In the genomic region with DNA sequence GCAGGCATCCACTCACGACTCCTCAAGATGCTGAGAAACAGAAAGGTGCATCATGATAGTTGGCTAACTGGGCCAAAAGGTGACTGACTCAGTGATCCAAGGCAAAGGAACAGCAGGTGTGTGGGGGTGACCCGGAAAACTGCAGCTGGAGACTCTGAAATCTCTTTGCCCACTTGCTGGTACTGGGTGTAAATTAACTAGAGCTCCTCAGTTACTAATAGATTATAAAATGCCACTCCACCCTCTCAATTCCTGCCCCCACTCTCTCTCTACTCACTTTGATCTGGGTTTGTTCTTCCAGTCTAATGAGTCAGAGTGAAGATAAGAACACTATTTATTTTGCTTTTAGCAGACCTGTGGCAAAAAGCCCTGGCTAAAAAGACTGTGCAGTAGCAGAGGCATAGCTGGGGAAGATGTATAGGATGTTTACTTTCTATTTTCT, we compare ENCODE assay signal across 10 cellular contexts. TPM values are rescaled to one million over a fixed set of nuclear protein-coding genes. Genes with fewer than 3 reads are reported as not detected.
DNase-seq lines count a peak whose midpoint lies in the region; ATAC-seq and TF ChIP-seq lines count a peak whose summit lies in the region.
"Had no signal": no experiment of that assay in that cellular context is flagged by ENCODE, and none has a peak within 500 bp of the region (broad histone marks: within the 10 kb centered on the region; RNA-seq: fewer than 3 reads in every experiment).

No MANE protein-coding gene starts in this region.

- CTCF ChIA-PET in WTC11 (lab: Charles Lee), result interaction anchor here (1.1 to 1.9 kb wide), 2 partner anchors 51 to 82 kb away, joined by 4 to 7 read pairs; no protein-coding TSS in a partner anchor

- TF ChIP-seq CTCF in GM13977 (IDR thresholded peaks at IDR 0.05; ENCODE audit: extremely low read depth, insufficient read depth, missing control alignments), result no peak
- no peak for TF ChIP-seq CTCF in WTC11 (IDR thresholded peaks at IDR 0.05)

- H3K4me3 Mint-ChIP-seq in CD4-positive, CD25-positive, alpha-beta regulatory T cell, result no peak overlapping the region
- H3K4me3 Mint-ChIP-seq in activated T-helper 17 cell treated with anti-CD3 and anti-CD28 coated beads, Interleukin-2, amount 50 U/mL, for 72 hours, result peak overlapping the region; percentile 26
- no peak overlapping the region for H3K4me3 Mint-ChIP-seq in WTC11

- H3K27me3 Mint-ChIP-seq in CD4-positive, CD25-positive, alpha-beta regulatory T cell, result no peaks in the 10 kb centered on the region
- H3K27me3 Mint-ChIP-seq in activated T-helper 17 cell treated with anti-CD3 and anti-CD28 coated beads, Interleukin-2, amount 50 U/mL, for 72 hours, result peaks cover 4% of the 10 kb centered on the region
- H3K27me3 Mint-ChIP-seq in WTC11 (ENCODE audit: low read depth), result no peaks in the 10 kb centered on the region; the same call in 1 of the 2 replicates

- peak overlapping the region in 2 of 3 donors; percentile 21 to 61 for H3K27ac Mint-ChIP-seq in CD4-positive, CD25-positive, alpha-beta regulatory T cell
- peak overlapping the region; percentile 51 for H3K27ac Mint-ChIP-seq in activated T-helper 17 cell treated with anti-CD3 and anti-CD28 coated beads, Interleukin-2, amount 50 U/mL, for 72 hours
- H3K27ac Mint-ChIP-seq in WTC11, result no peak overlapping the region

- H3K4me1 Mint-ChIP-seq in CD4-positive, CD25-positive, alpha-beta regulatory T cell, result peaks cover 11 to 26% (median 18%) of the 10 kb centered on the region in 4 donors
- H3K4me1 Mint-ChIP-seq in activated T-helper 17 cell treated with anti-CD3 and anti-CD28 coated beads, Interleukin-2, amount 50 U/mL, for 72 hours, result peaks cover 15% of the 10 kb centered on the region
- peaks cover 5% of the 10 kb centered on the region; the same call in 1 of the 2 replicates for H3K4me1 Mint-ChIP-seq in WTC11

- peak; percentile 46 to 60 for ATAC-seq in CD4-positive, CD25-positive, alpha-beta regulatory T cell (ENCODE audit: low read depth in 2 of 2)
- peak; percentile 78 for ATAC-seq in activated T-helper 17 cell treated with anti-CD3 and anti-CD28 coated beads, Interleukin-2, amount 50 U/mL, for 72 hours (replicated peaks)
- ATAC-seq in WTC11 (no peak), HG02571 (IDR thresholded peaks at IDR 0.05; ENCODE audit: unreplicated experiment) (no peak)

- H3K4me3 ChIP-seq in CD4-positive, CD25-positive, alpha-beta regulatory T cell (ENCODE audit: low read depth, low read length), result no peak overlapping the region
- H3K4me3 ChIP-seq: coronary artery had no signal

- H3K27me3 ChIP-seq in CD4-positive, CD25-positive, alpha-beta regulatory T cell (ENCODE audit: control insufficient read depth, insufficient read depth, low read length), result no peaks in the 10 kb centered on the region

- DNase-seq in CD4-positive, CD25-positive, alpha-beta regulatory T cell, result peak in 1 of 3 donors; percentile 63
- DNase-seq in HUDEP-2 (lab: John Stamatoyannopoulos, UW; ENCODE audit: unreplicated experiment in 76 of 76) (peak in 61 of 76 experiments; percentile 15 to 87 (median 50)), left kidney (ENCODE audit: low read depth, low spot score) (peak; percentile 78), NCI-H1436 treated with DMSO at 0.1 percent for 48 hours (lab: John Stamatoyannopoulos, UW) (no peak), GM13977 (ENCODE audit: low spot score) (no peak), WTC11 (ENCODE audit: low spot score) (no peak)

- peaks cover 15% of the 10 kb centered on the region for H3K4me1 ChIP-seq in CD4-positive, CD25-positive, alpha-beta regulatory T cell (ENCODE audit: control insufficient read depth, insufficient read depth, low read length, poor library complexity, severe bottlenecking)

- H3K36me3 Mint-ChIP-seq in CD4-positive, CD25-positive, alpha-beta regulatory T cell, result no peaks in the 10 kb centered on the region
- no peaks in the 10 kb centered on the region for H3K36me3 Mint-ChIP-seq in activated T-helper 17 cell treated with anti-CD3 and anti-CD28 coated beads, Interleukin-2, amount 50 U/mL, for 72 hours (ENCODE audit: low read depth)
- H3K36me3 Mint-ChIP-seq in WTC11, result no peaks in the 10 kb centered on the region

- H3K9me3 Mint-ChIP-seq in CD4-positive, CD25-positive, alpha-beta regulatory T cell, result no peaks in the 10 kb centered on the region
- H3K9me3 Mint-ChIP-seq in activated T-helper 17 cell treated with anti-CD3 and anti-CD28 coated beads, Interleukin-2, amount 50 U/mL, for 72 hours, result no peaks in the 10 kb centered on the region
- H3K9me3 Mint-ChIP-seq in WTC11, result no peaks in the 10 kb centered on the region

- in situ Hi-C loops in GM13977 (cut with MboI; ENCODE audit: low pct_unique_long_range_greater_than_20kb, low sequenced_read_pairs, unreplicated experiment), result loop anchor here (25.0 kb wide), 1 partner anchor 261 kb away; no protein-coding TSS in a partner anchor

- no peaks in the 10 kb centered on the region for H3K9me3 ChIP-seq in CD4-positive, CD25-positive, alpha-beta regulatory T cell (ENCODE audit: control insufficient read depth in 2 of 2, low read length in 2 of 2)

- POLR2A ChIA-PET in WTC11 (lab: Charles Lee), result no interaction called here

- no peaks in the 10 kb centered on the region for H3K36me3 ChIP-seq in CD4-positive, CD25-positive, alpha-beta regulatory T cell (ENCODE audit: control insufficient read depth, insufficient read depth, low read length)

- peak overlapping the region; percentile 27 for H3K27ac ChIP-seq in CD4-positive, CD25-positive, alpha-beta regulatory T cell (ENCODE audit: insufficient read depth, low read length, poor library complexity, severe bottlenecking)
- H3K27ac ChIP-seq: coronary artery, KMS-11 had no signal

TF ChIP-seq in WTC11, 78 proteins besides CTCF, POLR2A, EP300 and RAD21 (continues in another document):
- TF ChIP-seq, protein P1, sequence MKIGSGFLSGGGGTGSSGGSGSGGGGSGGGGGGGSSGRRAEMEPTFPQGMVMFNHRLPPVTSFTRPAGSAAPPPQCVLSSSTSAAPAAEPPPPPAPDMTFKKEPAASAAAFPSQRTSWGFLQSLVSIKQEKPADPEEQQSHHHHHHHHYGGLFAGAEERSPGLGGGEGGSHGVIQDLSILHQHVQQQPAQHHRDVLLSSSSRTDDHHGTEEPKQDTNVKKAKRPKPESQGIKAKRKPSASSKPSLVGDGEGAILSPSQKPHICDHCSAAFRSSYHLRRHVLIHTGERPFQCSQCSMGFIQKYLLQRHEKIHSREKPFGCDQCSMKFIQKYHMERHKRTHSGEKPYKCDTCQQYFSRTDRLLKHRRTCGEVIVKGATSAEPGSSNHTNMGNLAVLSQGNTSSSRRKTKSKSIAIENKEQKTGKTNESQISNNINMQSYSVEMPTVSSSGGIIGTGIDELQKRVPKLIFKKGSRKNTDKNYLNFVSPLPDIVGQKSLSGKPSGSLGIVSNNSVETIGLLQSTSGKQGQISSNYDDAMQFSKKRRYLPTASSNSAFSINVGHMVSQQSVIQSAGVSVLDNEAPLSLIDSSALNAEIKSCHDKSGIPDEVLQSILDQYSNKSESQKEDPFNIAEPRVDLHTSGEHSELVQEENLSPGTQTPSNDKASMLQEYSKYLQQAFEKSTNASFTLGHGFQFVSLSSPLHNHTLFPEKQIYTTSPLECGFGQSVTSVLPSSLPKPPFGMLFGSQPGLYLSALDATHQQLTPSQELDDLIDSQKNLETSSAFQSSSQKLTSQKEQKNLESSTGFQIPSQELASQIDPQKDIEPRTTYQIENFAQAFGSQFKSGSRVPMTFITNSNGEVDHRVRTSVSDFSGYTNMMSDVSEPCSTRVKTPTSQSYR (CRISPR knock-in tag; IDR thresholded peaks at IDR 0.05), result no peak
- TF ChIP-seq, protein P2, sequence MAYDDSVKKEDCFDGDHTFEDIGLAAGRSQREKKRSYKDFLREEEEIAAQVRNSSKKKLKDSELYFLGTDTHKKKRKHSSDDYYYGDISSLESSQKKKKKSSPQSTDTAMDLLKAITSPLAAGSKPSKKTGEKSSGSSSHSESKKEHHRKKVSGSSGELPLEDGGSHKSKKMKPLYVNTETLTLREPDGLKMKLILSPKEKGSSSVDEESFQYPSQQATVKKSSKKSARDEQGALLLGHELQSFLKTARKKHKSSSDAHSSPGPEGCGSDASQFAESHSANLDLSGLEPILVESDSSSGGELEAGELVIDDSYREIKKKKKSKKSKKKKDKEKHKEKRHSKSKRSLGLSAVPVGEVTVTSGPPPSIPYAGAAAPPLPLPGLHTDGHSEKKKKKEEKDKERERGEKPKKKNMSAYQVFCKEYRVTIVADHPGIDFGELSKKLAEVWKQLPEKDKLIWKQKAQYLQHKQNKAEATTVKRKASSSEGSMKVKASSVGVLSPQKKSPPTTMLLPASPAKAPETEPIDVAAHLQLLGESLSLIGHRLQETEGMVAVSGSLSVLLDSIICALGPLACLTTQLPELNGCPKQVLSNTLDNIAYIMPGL (CRISPR knock-in tag; IDR thresholded peaks at IDR 0.05), result no peak
- TF ChIP-seq, protein P3, sequence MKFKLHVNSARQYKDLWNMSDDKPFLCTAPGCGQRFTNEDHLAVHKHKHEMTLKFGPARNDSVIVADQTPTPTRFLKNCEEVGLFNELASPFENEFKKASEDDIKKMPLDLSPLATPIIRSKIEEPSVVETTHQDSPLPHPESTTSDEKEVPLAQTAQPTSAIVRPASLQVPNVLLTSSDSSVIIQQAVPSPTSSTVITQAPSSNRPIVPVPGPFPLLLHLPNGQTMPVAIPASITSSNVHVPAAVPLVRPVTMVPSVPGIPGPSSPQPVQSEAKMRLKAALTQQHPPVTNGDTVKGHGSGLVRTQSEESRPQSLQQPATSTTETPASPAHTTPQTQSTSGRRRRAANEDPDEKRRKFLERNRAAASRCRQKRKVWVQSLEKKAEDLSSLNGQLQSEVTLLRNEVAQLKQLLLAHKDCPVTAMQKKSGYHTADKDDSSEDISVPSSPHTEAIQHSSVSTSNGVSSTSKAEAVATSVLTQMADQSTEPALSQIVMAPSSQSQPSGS (CRISPR knock-in tag; IDR thresholded peaks at IDR 0.05; ENCODE audit: borderline replicate concordance, low read depth), result no peak
- TF ChIP-seq RORB (CRISPR knock-in tag; IDR thresholded peaks at IDR 0.05), result no peak
- TF ChIP-seq, protein P4, sequence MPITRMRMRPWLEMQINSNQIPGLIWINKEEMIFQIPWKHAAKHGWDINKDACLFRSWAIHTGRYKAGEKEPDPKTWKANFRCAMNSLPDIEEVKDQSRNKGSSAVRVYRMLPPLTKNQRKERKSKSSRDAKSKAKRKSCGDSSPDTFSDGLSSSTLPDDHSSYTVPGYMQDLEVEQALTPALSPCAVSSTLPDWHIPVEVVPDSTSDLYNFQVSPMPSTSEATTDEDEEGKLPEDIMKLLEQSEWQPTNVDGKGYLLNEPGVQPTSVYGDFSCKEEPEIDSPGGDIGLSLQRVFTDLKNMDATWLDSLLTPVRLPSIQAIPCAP (CRISPR knock-in tag; IDR thresholded peaks at IDR 0.05), result no peak
- no peak for TF ChIP-seq ZNF396 (CRISPR knock-in tag; IDR thresholded peaks at IDR 0.05; ENCODE audit: borderline replicate concordance)

RNA-seq across cellular contexts. Expression of a gene that starts 7.2 kb away (rescaled TPM):
- total RNA-seq in CD4-positive, CD25-positive, alpha-beta regulatory T cell, result 22.6 TPM
- 100 to 1,000 TPM; 110 to 132 (median 126) TPM for polyA plus RNA-seq in CD4-positive, CD25-positive, alpha-beta regulatory T cell
- 10 to 100 TPM; 11.3 to 13.3 TPM for total RNA-seq in activated T-helper 17 cell treated with anti-CD3 and anti-CD28 coated beads, Interleukin-2, amount 50 U/mL, for 72 hours
- total RNA-seq in WTC11 (2021), result 16.2 to 21.9 TPM (median 20.4 TPM) in 3 replicates

RNA-seq across cellular contexts. Expression of a gene that starts 30.5 kb away (rescaled TPM):
- total RNA-seq in CD4-positive, CD25-positive, alpha-beta regulatory T cell, result not detected
- not detected for polyA plus RNA-seq in CD4-positive, CD25-positive, alpha-beta regulatory T cell
- under 1 TPM in 1 of 2 donors, not detected in 1; 0.37 TPM for total RNA-seq in activated T-helper 17 cell treated with anti-CD3 and anti-CD28 coated beads, Interleukin-2, amount 50 U/mL, for 72 hours
- total RNA-seq in WTC11 (2021), result not detected in 3 replicates

Comparison
In these comparisons a context has a peak if more than half of its experiments do, and no peak if none do; other contexts are left out.
1. ATAC-seq: peak in CD4-positive, CD25-positive, alpha-beta regulatory T cell (2 of 2) and activated T-helper 17 cell treated with anti-CD3 and anti-CD28 coated beads, Interleukin-2, amount 50 U/mL, for 72 hours (single experiment); none in WTC11 (single experiment) and HG02571 (single experiment).
2. DNase-seq: peak in HUDEP-2 (61 of 76) and left kidney (single experiment); none in NCI-H1436 treated with DMSO at 0.1 percent for 48 hours (single experiment), GM13977 (single experiment) and WTC11 (single experiment).